9 cellular contexts compared by ENCODE assay signal in genomic region chr1:162612606-162613400, GRCh38. TPM values are rescaled to one million over a fixed set of nuclear protein-coding genes. Genes with fewer than 3 reads are reported as not detected.
A peak's percentile ranks its signal among the peaks of the same experiment; 100 is the strongest.
DNase-seq lines count a peak whose midpoint lies in the region; ATAC-seq and TF ChIP-seq lines count a peak whose summit lies in the region.
"Had no signal": no experiment of that assay in that cellular context is flagged by ENCODE, and none has a peak within 500 bp of the region (broad histone marks: within the 10 kb centered on the region; RNA-seq: fewer than 3 reads in every experiment).

No MANE protein-coding gene starts in this region.

- H3K4me2 ChIP-seq in trophoblast cell (ENCODE audit: low read length): no peak overlapping the region

- H3K4ac ChIP-seq in trophoblast cell (ENCODE audit: low read depth, low read length): no peak overlapping the region

- H3K27me3 ChIP-seq in trophoblast cell (ENCODE audit: insufficient read depth, low read length): no peaks in the 10 kb centered on the region

- no peak overlapping the region for H2AK5ac ChIP-seq in trophoblast cell (ENCODE audit: low read length)

- H3K9ac ChIP-seq in trophoblast cell (ENCODE audit: low read length): peak overlapping the region; percentile 57

- DNase-seq in NCI-H69 (lab: John Stamatoyannopoulos, UW) (peak; percentile 69), fibroblast of the aortic adventitia (ENCODE audit: low read depth) (peak; percentile 82), trophoblast cell (peak in 1 of 2 donors; percentile 23)
- DNase-seq: activated CD4-positive, CD25-positive, alpha-beta regulatory T cell treated with anti-CD3 and anti-CD28 coated beads, Interleukin-2, amount 50 U/mL, for 72 hours had no signal

- H3K18ac ChIP-seq in trophoblast cell (ENCODE audit: low read length): no peak overlapping the region

- H4K8ac ChIP-seq in trophoblast cell (ENCODE audit: low read depth, low read length): no peak overlapping the region

- H3K79me1 ChIP-seq in trophoblast cell (ENCODE audit: low read length): no peaks in the 10 kb centered on the region

- H2BK5ac ChIP-seq in trophoblast cell (ENCODE audit: low read depth, low read length, poor library complexity): no peak overlapping the region

- H3K4me3 ChIP-seq in fibroblast of the aortic adventitia (ENCODE audit: low read depth, low read length) (no peak overlapping the region), trophoblast cell (ENCODE audit: low read depth, low read length) (no peak overlapping the region)

- H3K27ac ChIP-seq in C4-2B (peak overlapping the region; percentile 81), trophoblast cell (ENCODE audit: low read depth, low read length) (no peak overlapping the region)

- H3K23ac ChIP-seq in trophoblast cell (ENCODE audit: low read length): no peak overlapping the region

- H2BK12ac ChIP-seq in trophoblast cell (ENCODE audit: low read length): no peak overlapping the region

- H4K91ac ChIP-seq in trophoblast cell (ENCODE audit: low read depth, low read length): no peak overlapping the region

- no CpG with 5 or more reads among the region's 8 CpGs for WGBS in trophoblast cell (ENCODE audit: extremely low coverage, insufficient coverage, insufficient read length)

- H4K12ac ChIP-seq in trophoblast cell (ENCODE audit: low read depth, low read length): no peak overlapping the region

- peaks cover 0 to 3% of the 10 kb centered on the region in 2 experiments for H3K36me3 ChIP-seq in trophoblast cell (ENCODE audit: control insufficient read depth in 1 of 2, insufficient read depth in 2 of 2, low read length in 2 of 2)

- H3K79me2 ChIP-seq in trophoblast cell (ENCODE audit: control insufficient read depth, insufficient read depth, low read length, poor library complexity): no peaks in the 10 kb centered on the region

- H2BK120ac ChIP-seq in trophoblast cell (ENCODE audit: insufficient read depth, low read length, poor library complexity): no peak overlapping the region

- no peaks in the 10 kb centered on the region for H3K4me1 ChIP-seq in trophoblast cell (ENCODE audit: control insufficient read depth in 1 of 2, insufficient read depth in 2 of 2, low read length in 2 of 2)

- TF ChIP-seq CTCF in C4-2B (conservative IDR thresholded peaks at IDR 0.05): no peak
- no peak for TF ChIP-seq CTCF in fibroblast of the aortic adventitia (IDR thresholded peaks at IDR 0.05; ENCODE audit: insufficient read depth, low read length)

- H3K9me3 ChIP-seq in trophoblast cell (ENCODE audit: insufficient read depth, low read depth, low read length): no peaks in the 10 kb centered on the region

- H2AFZ ChIP-seq in trophoblast cell (ENCODE audit: insufficient read depth, low read length, poor library complexity): no peak overlapping the region

- ATAC-seq in HG03039 (IDR thresholded peaks at IDR 0.05; ENCODE audit: unreplicated experiment) (no peak), GM18519 (IDR thresholded peaks at IDR 0.05; ENCODE audit: low FRiP score, unreplicated experiment) (no peak), GM21619 (IDR thresholded peaks at IDR 0.05; ENCODE audit: unreplicated experiment) (no peak), HG02588 (IDR thresholded peaks at IDR 0.05; ENCODE audit: unreplicated experiment) (no peak)

- no peak overlapping the region for H3K14ac ChIP-seq in trophoblast cell (ENCODE audit: low read length)

RNA-seq across cellular contexts. Expression of gene DDR2, which starts 19.5 kb away (rescaled TPM):
- 356 and 379 TPM in 2 replicates for total RNA-seq in fibroblast of the aortic adventitia (ENCODE audit: low replicate concordance)
- polyA plus RNA-seq in trophoblast cell (2013): 0.45 and 0.71 TPM in 2 replicates

RNA-seq across cellular contexts. Expression of gene UAP1, which starts 51.3 kb away (rescaled TPM):
- 109 and 112 TPM in 2 replicates for total RNA-seq in fibroblast of the aortic adventitia (ENCODE audit: low replicate concordance)
- polyA plus RNA-seq in trophoblast cell (2013): 39.2 and 40.5 TPM in 2 replicates
